ENCODE assay signal across 28 cellular contexts in the genomic region with DNA sequence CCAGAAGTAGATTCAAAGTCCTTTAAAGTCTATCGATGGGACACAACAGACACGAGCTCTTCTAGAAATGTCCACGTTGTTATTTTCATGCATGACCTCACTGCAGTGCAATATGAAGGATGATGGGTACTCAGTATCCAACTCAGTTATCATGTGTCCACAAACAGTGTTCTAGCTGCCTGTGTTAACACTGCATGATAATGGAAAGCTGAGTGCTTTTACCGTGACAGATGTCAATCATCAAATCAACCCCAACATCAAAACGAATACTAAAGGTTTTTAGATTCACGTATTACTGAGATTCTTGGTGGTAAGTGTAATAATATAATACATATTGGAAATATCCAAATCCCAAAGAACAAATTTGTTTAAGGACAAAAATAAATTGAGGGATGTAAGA.
"Had no signal": no experiment of that assay in that cellular context is flagged by ENCODE, and none has a peak within 500 bp of the region (broad histone marks: within the 10 kb centered on the region; RNA-seq: fewer than 3 reads in every experiment).

No MANE protein-coding gene starts in this region.

- H3K27me3 ChIP-seq: neural progenitor cell, neutrophil, right lobe of liver, sigmoid colon, stomach, thyroid gland, tibial nerve, upper lobe of right lung had no signal

- H3K4me3 ChIP-seq: neural progenitor cell, pancreas, prostate gland, right lobe of liver, sigmoid colon, stomach, thoracic aorta, thyroid gland, tibial nerve, upper lobe of right lung, uterus had no signal

- H3K9me3 ChIP-seq: neutrophil, pancreas, prostate gland, right lobe of liver, sigmoid colon, stomach, thoracic aorta, thyroid gland, tibial nerve, upper lobe of right lung, uterus had no signal

- H3K27ac Mint-ChIP-seq: naive B cell; naive thymus-derived CD8-positive, alpha-beta T cell; natural killer cell treated with Interleukin-12 subunit alpha and Interleukin-12 subunit beta and Interleukin-15 and Interleukin-18, amount 100 ng/mL, for 72 hours; nephron progenitor cell; neural progenitor cell; stimulated activated effector memory CD8-positive, alpha-beta T cell treated with anti-CD3 and anti-CD28 coated beads, Interleukin-12 subunit alpha, Interleukin-12 subunit beta, amount 100 ng/mL, for 72 hours; stimulated activated naive B cell treated with anti-CD40 and anti-IgM and Interleukin-4, amounts not matched to agents 10 μg/mL and 1 μg/mL and 100 μg/mL, for 72 hours; stimulated activated naive CD8-positive, alpha-beta T cell treated with anti-CD3 and anti-CD28 coated beads, Interleukin-15, Interleukin-2, amounts not matched to agents 100 ng/mL and 50 ng/mL, for 24 hours; type B pancreatic cell had no signal

- H3K36me3 Mint-ChIP-seq: naive B cell; naive thymus-derived CD8-positive, alpha-beta T cell; natural killer cell treated with Interleukin-12 subunit alpha and Interleukin-12 subunit beta and Interleukin-15 and Interleukin-18, amount 100 ng/mL, for 72 hours; stimulated activated effector memory CD8-positive, alpha-beta T cell treated with anti-CD3 and anti-CD28 coated beads, Interleukin-12 subunit alpha, Interleukin-12 subunit beta, amount 100 ng/mL, for 72 hours; stimulated activated naive B cell treated with anti-CD40 and anti-IgM and Interleukin-4, amounts not matched to agents 10 μg/mL and 1 μg/mL and 100 μg/mL, for 72 hours; type B pancreatic cell had no signal

- H3K36me3 ChIP-seq: neural progenitor cell, neutrophil, pancreas, prostate gland, right lobe of liver, sigmoid colon, stomach, thoracic aorta, thyroid gland, tibial nerve, upper lobe of right lung, uterus had no signal

- H3K4me2 ChIP-seq: neural progenitor cell had no signal

- FAIRE-seq: pancreas had no signal

- H3K9me3 Mint-ChIP-seq: nephron progenitor cell, type B pancreatic cell had no signal

- H3K4me1 Mint-ChIP-seq: naive B cell; naive thymus-derived CD8-positive, alpha-beta T cell; nephron progenitor cell; stimulated activated effector memory CD8-positive, alpha-beta T cell treated with anti-CD3 and anti-CD28 coated beads, Interleukin-12 subunit alpha, Interleukin-12 subunit beta, amount 100 ng/mL, for 72 hours; stimulated activated naive B cell treated with anti-CD40 and anti-IgM and Interleukin-4, amounts not matched to agents 10 μg/mL and 1 μg/mL and 100 μg/mL, for 72 hours had no signal

- H2AFZ ChIP-seq: neural progenitor cell had no signal

- DNase-seq: naive B cell; naive thymus-derived CD8-positive, alpha-beta T cell; nephron progenitor cell; nucleus accumbens; pancreas; right cardiac atrium; right lobe of liver; sigmoid colon; small intestine; stimulated activated CD4-positive, alpha-beta T cell treated with anti-CD3 and anti-CD28 coated beads, Interleukin-15, amount 100 ng/mL, for 24 hours; stimulated activated CD4-positive, alpha-beta T cell treated with anti-CD3 and anti-CD28 coated beads, Interleukin-2, amount 100 ng/mL, for 24 hours; stimulated activated CD4-positive, alpha-beta T cell treated with anti-CD3 and anti-CD28 coated beads, Interleukin-2, amount 100 ng/mL, for 48 hours; stimulated activated CD4-positive, alpha-beta T cell treated with anti-CD3 and anti-CD28 coated beads, Interleukin-4, amount 100 ng/mL, for 24 hours; stimulated activated naive B cell treated with anti-CD40 and anti-IgM and Interleukin-4, amounts not matched to agents 10 μg/mL and 1 μg/mL and 100 μg/mL, for 72 hours; stimulated activated naive CD4-positive, alpha-beta T cell treated with Interleukin-2 at 50 U/mL for 16 hours; stomach; thyroid gland; upper lobe of right lung; uterus had no signal

- H3K9ac ChIP-seq: neural progenitor cell had no signal

- H3K27me3 Mint-ChIP-seq: naive B cell; natural killer cell treated with Interleukin-12 subunit alpha and Interleukin-12 subunit beta and Interleukin-15 and Interleukin-18, amount 100 ng/mL, for 72 hours; stimulated activated naive B cell treated with anti-CD40 and anti-IgM and Interleukin-4, amounts not matched to agents 10 μg/mL and 1 μg/mL and 100 μg/mL, for 72 hours; stimulated activated naive CD8-positive, alpha-beta T cell treated with anti-CD3 and anti-CD28 coated beads, Interleukin-15, Interleukin-2, amounts not matched to agents 100 ng/mL and 50 ng/mL, for 24 hours; type B pancreatic cell had no signal

- H3K27ac ChIP-seq: neural progenitor cell, neutrophil, pancreas, prostate gland, right lobe of liver, sigmoid colon, stomach, thoracic aorta, thyroid gland, tibial nerve, upper lobe of right lung, uterus had no signal

- H3K4me3 Mint-ChIP-seq: naive B cell; naive thymus-derived CD8-positive, alpha-beta T cell; natural killer cell treated with Interleukin-12 subunit alpha and Interleukin-12 subunit beta and Interleukin-15 and Interleukin-18, amount 100 ng/mL, for 72 hours; nephron progenitor cell; neural progenitor cell; stimulated activated effector memory CD8-positive, alpha-beta T cell treated with anti-CD3 and anti-CD28 coated beads, Interleukin-12 subunit alpha, Interleukin-12 subunit beta, amount 100 ng/mL, for 72 hours; stimulated activated naive B cell treated with anti-CD40 and anti-IgM and Interleukin-4, amounts not matched to agents 10 μg/mL and 1 μg/mL and 100 μg/mL, for 72 hours; stimulated activated naive CD8-positive, alpha-beta T cell treated with anti-CD3 and anti-CD28 coated beads, Interleukin-15, Interleukin-2, amounts not matched to agents 100 ng/mL and 50 ng/mL, for 24 hours; type B pancreatic cell had no signal

- ATAC-seq: naive thymus-derived CD8-positive, alpha-beta T cell; natural killer cell treated with Interleukin-12 subunit alpha and Interleukin-12 subunit beta and Interleukin-15 and Interleukin-18, amount 100 ng/mL, for 72 hours; pancreas; right cardiac atrium; right lobe of liver; stimulated activated effector memory CD8-positive, alpha-beta T cell treated with anti-CD3 and anti-CD28 coated beads, Interleukin-12 subunit alpha, Interleukin-12 subunit beta, amount 100 ng/mL, for 72 hours; stimulated activated naive B cell treated with anti-CD40 and anti-IgM and Interleukin-4, amounts not matched to agents 10 μg/mL and 1 μg/mL and 100 μg/mL, for 72 hours; upper lobe of right lung had no signal

- H3K4me1 ChIP-seq: neural progenitor cell, prostate gland, right lobe of liver, sigmoid colon, stomach, thyroid gland, tibial nerve, upper lobe of right lung, uterus had no signal
